ENCODE assay signal across 29 cellular contexts in genomic region chr9:114473447-114473801, GRCh38.
"Had no signal": no experiment of that assay in that cellular context is flagged by ENCODE, and none has a peak within 500 bp of the region (broad histone marks: within the 10 kb centered on the region; RNA-seq: fewer than 3 reads in every experiment).

No MANE protein-coding gene starts in this region.

- DNase-seq: activated CD4-positive, alpha-beta T cell treated with anti-CD3 and anti-CD28 coated beads for 36 hours; activated CD4-positive, alpha-beta T cell treated with anti-CD3 and anti-CD28 coated beads, Interleukin-2, amount 50 U/mL, for 1 hour; activated CD4-positive, alpha-beta T cell treated with anti-CD3 and anti-CD28 coated beads, Interleukin-2, amount 50 U/mL, for 48 hours; activated CD4-positive, CD25-positive, alpha-beta regulatory T cell; activated CD4-positive, CD25-positive, alpha-beta regulatory T cell treated with anti-CD3 and anti-CD28 coated beads, Interleukin-2, amount 50 U/mL, for 72 hours; activated CD8-positive, alpha-beta memory T cell treated with anti-CD3 and anti-CD28 coated beads for 24 hours; activated CD8-positive, alpha-beta T cell treated with anti-CD3 and anti-CD28 coated beads for 36 hours; activated effector memory CD4-positive, alpha-beta T cell treated with anti-CD3 and anti-CD28 coated beads, Interleukin-2, amount 50 U/mL, for 16 hours; activated naive CD4-positive, alpha-beta T cell treated with anti-CD3 and anti-CD28 coated beads for 36 hours; activated naive CD8-positive, alpha-beta T cell treated with anti-CD3 and anti-CD28 coated beads for 36 hours; activated naive CD8-positive, alpha-beta T cell treated with anti-CD3 and anti-CD28 coated beads, Interleukin-2, amount 50 U/mL, for 24 hours; activated T-cell treated with anti-CD3 and anti-CD28 coated beads, Interleukin-2, amount 50 U/mL, for 4 hours; amniotic stem cell; anterior cingulate cortex; brain microvascular endothelial cell; dorsolateral prefrontal cortex; effector memory CD4-positive, alpha-beta T cell; endodermal cell; gastrocnemius medialis; glutamatergic neuron; heart left ventricle; T-helper 1 cell; T-helper 17 cell; T1000 had no signal

- H3K27me3 Mint-ChIP-seq: activated CD4-positive, alpha-beta T cell treated with anti-CD3 and anti-CD28 coated beads for 36 hours; activated naive CD4-positive, alpha-beta T cell treated with anti-CD3 and anti-CD28 coated beads, Interleukin-2, amount 50 U/mL, for 24 hours; activated naive CD8-positive, alpha-beta T cell treated with anti-CD3 and anti-CD28 coated beads, Interleukin-2, amount 50 U/mL, for 24 hours; central memory CD8-positive, alpha-beta T cell had no signal

- H3K4me1 Mint-ChIP-seq: endodermal cell had no signal

- H3K9me3 Mint-ChIP-seq: activated CD8-positive, alpha-beta T cell treated with anti-CD3 and anti-CD28 coated beads for 36 hours; activated naive CD4-positive, alpha-beta T cell treated with anti-CD3 and anti-CD28 coated beads, Interleukin-2, amount 50 U/mL, for 24 hours; activated naive CD8-positive, alpha-beta T cell treated with anti-CD3 and anti-CD28 coated beads for 36 hours; activated T-helper 2 cell treated with anti-CD3 and anti-CD28 coated beads, Interferon-gamma antibody, Interleukin-2, Interleukin-4, amounts not matched to agents 10 μg/mL and 5 μg/mL and 100 μg/mL, durations not matched to agents 14 hours and 24 hours and 36 hours; central memory CD8-positive, alpha-beta T cell; dendritic cell treated with granulocyte-macrophage colony-stimulating factor and Interleukin-4, amounts not matched to agents 40 ng/mL and 50 ng/mL, for 4 days; T-helper 2 cell treated with Interferon-gamma antibody and Interleukin-4, amounts not matched to agents 5 μg/mL and 100 μg/mL, for 36 hours had no signal

- H3K4me3 Mint-ChIP-seq: activated CD4-positive, alpha-beta T cell treated with anti-CD3 and anti-CD28 coated beads for 36 hours; activated CD8-positive, alpha-beta T cell treated with anti-CD3 and anti-CD28 coated beads for 36 hours; activated naive CD4-positive, alpha-beta T cell treated with anti-CD3 and anti-CD28 coated beads for 36 hours; activated naive CD4-positive, alpha-beta T cell treated with anti-CD3 and anti-CD28 coated beads, Interleukin-2, amount 50 U/mL, for 24 hours; activated naive CD8-positive, alpha-beta T cell treated with anti-CD3 and anti-CD28 coated beads for 36 hours; activated naive CD8-positive, alpha-beta T cell treated with anti-CD3 and anti-CD28 coated beads, Interleukin-2, amount 50 U/mL, for 24 hours; activated T-cell treated with anti-CD3 and anti-CD28 coated beads, Interleukin-2, amount 50 U/mL, for 4 hours; central memory CD8-positive, alpha-beta T cell; dendritic cell treated with granulocyte-macrophage colony-stimulating factor and Interleukin-4, amounts not matched to agents 40 ng/mL and 50 ng/mL, for 4 days; endodermal cell; T-helper 17 cell; T-helper 2 cell treated with Interferon-gamma antibody and Interleukin-4, amounts not matched to agents 5 μg/mL and 100 μg/mL, for 36 hours had no signal

- H3K27ac Mint-ChIP-seq: activated CD4-positive, alpha-beta T cell treated with anti-CD3 and anti-CD28 coated beads for 36 hours; activated CD8-positive, alpha-beta T cell treated with anti-CD3 and anti-CD28 coated beads for 36 hours; activated naive CD4-positive, alpha-beta T cell treated with anti-CD3 and anti-CD28 coated beads for 36 hours; activated naive CD4-positive, alpha-beta T cell treated with anti-CD3 and anti-CD28 coated beads, Interleukin-2, amount 50 U/mL, for 24 hours; activated naive CD8-positive, alpha-beta T cell treated with anti-CD3 and anti-CD28 coated beads for 36 hours; activated naive CD8-positive, alpha-beta T cell treated with anti-CD3 and anti-CD28 coated beads, Interleukin-2, amount 50 U/mL, for 24 hours; activated T-helper 2 cell treated with anti-CD3 and anti-CD28 coated beads, Interferon-gamma antibody, Interleukin-2, Interleukin-4, amounts not matched to agents 10 μg/mL and 5 μg/mL and 100 μg/mL, durations not matched to agents 14 hours and 24 hours and 36 hours; dendritic cell treated with granulocyte-macrophage colony-stimulating factor and Interleukin-4, amounts not matched to agents 40 ng/mL and 50 ng/mL, for 4 days; endodermal cell; T-helper 2 cell treated with Interferon-gamma antibody and Interleukin-4, amounts not matched to agents 5 μg/mL and 100 μg/mL, for 36 hours had no signal

- ATAC-seq: activated CD4-positive, alpha-beta T cell treated with anti-CD3 and anti-CD28 coated beads for 36 hours; activated CD8-positive, alpha-beta T cell treated with anti-CD3 and anti-CD28 coated beads for 36 hours; activated naive CD8-positive, alpha-beta T cell treated with anti-CD3 and anti-CD28 coated beads, Interleukin-2, amount 50 U/mL, for 24 hours; activated T-cell treated with anti-CD3 and anti-CD28 coated beads, Interleukin-2, amount 50 U/mL, for 4 hours; gastrocnemius medialis; heart left ventricle; T-helper 17 cell had no signal
